ENCODE assay signal across 20 cellular contexts in the genomic region with DNA sequence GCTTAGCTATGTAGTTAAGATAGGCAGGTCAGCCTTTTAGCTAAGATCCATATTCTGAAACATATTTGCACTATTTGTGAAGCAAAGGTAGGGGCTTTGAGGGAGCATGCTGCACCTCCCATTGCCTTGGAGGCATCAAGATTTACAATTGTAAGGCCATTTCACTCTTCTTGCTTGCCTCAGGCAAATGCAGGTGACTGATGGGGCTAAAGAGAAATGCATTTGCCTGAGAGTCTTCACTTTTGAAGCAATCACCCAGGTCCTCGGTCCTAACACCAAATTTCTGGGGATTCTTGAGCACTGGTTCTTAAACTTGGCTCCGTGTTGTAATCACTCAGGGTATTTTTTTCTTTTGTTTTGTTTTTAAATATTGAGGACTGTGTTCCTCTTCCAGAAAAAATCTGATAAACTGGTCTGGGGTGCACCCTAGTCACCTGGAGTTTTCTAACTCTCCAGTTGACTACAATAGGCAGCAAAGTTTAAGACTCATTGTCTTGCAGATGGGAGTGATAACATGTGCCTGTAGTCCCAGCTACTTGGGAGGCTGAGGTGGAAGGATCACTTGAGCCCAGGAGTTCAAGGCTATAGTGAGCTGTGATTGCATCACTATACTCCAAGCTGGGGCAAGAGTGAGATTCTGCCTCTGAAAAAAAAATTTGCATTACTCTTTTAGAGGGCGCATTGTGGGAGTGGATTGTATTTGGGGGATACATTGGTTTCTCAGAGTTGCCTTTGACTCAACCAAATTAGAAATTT.
A peak's percentile ranks its signal among the peaks of the same experiment; 100 is the strongest.
DNase-seq lines count a peak whose midpoint lies in the region; ATAC-seq, FAIRE-seq and TF ChIP-seq lines count a peak whose summit lies in the region.
"Had no signal": no experiment of that assay in that cellular context is flagged by ENCODE, and none has a peak within 500 bp of the region (broad histone marks: within the 10 kb centered on the region; RNA-seq: fewer than 3 reads in every experiment).

No MANE protein-coding gene starts in this region.

- no peaks in the 10 kb centered on the region for H3K79me1 ChIP-seq in H1 (ENCODE audit: low read depth, low read length)

- H3K27ac ChIP-seq in GM23338 (ENCODE audit: low read depth) (peak overlapping the region; percentile 82), HUES64 (ENCODE audit: low read depth, low read length) (peak overlapping the region; percentile 79; the same call in 1 of the 2 replicates), H1 (ENCODE audit: low read depth, low read length) (no peak overlapping the region), coronary artery (no peak overlapping the region)
- H3K27ac ChIP-seq: C4-2B had no signal

- H3K4ac ChIP-seq in H1 (replicated peaks; ENCODE audit: insufficient read length, low read depth, low read length): no peak overlapping the region

- H3K14ac ChIP-seq in H1 (ENCODE audit: insufficient read length): no peak overlapping the region

- no peak overlapping the region; the same call in 2 of the 3 replicates for H3K4me3 Mint-ChIP-seq in GM23338
- H3K4me3 Mint-ChIP-seq: CD4-positive, alpha-beta memory T cell; IgD-negative memory B cell had no signal

- peak overlapping the region; percentile 85 for H3K27ac Mint-ChIP-seq in GM23338
- H3K27ac Mint-ChIP-seq: IgD-negative memory B cell had no signal

- H3K4me1 ChIP-seq in GM23338 (ENCODE audit: insufficient read depth) (peaks cover 24% of the 10 kb centered on the region), HUES64 (ENCODE audit: insufficient read depth, low read length) (peaks cover 32% of the 10 kb centered on the region), H1 (replicated peaks in 1 of 4; ENCODE audit: control insufficient read depth in 3 of 4, insufficient read depth in 4 of 4, low read length in 3 of 4) (peaks cover 2 to 10% (median 5%) of the 10 kb centered on the region in 4 experiments; a peak in 4 of 7 replicates)
- H3K4me1 ChIP-seq: BE2C had no signal

- H2AK5ac ChIP-seq in H1 (ENCODE audit: low read depth, low read length): no peak overlapping the region

- no peak overlapping the region for H2BK20ac ChIP-seq in H1 (ENCODE audit: low read length)

- no peaks in the 10 kb centered on the region for H3K27me3 Mint-ChIP-seq in GM23338 (ENCODE audit: insufficient read depth, low read depth, poor library complexity)
- H3K27me3 Mint-ChIP-seq: IgD-negative memory B cell had no signal

- DNase-seq in GM23338 (ENCODE audit: low spot score) (peak; percentile 50), H1 (ENCODE audit: low read depth in 1 of 2, low spot score in 2 of 2) (no peak), iPS-NIHi7 (ENCODE audit: extremely low spot score) (peak; percentile 43), COLO668 (lab: John Stamatoyannopoulos, UW; ENCODE audit: unreplicated experiment) (no peak), coronary artery (ENCODE audit: low spot score) (no peak), posterior cingulate gyrus (no peak)
- DNase-seq: BE2C; CD4-positive, alpha-beta memory T cell; COR-L47; DMS153; DND-41; H7; KG1 had no signal

- H3K18ac ChIP-seq in H1 (ENCODE audit: extremely low read depth, low read length): peak overlapping the region; percentile 35; the same call in 1 of the 2 replicates

- H2AFZ ChIP-seq in GM23338 (0 out of 2 replicates have a peak overlapping the region, but pooled peaks have one; percentile 0), H1 (ENCODE audit: low read length) (peak overlapping the region; percentile 37; the same call in 1 of the 2 replicates)

- H3K9me3 ChIP-seq in HUES64 (ENCODE audit: insufficient read depth, low read depth, low read length): no peaks in the 10 kb centered on the region
- H3K9me3 ChIP-seq in H1 (ENCODE audit: insufficient read depth in 2 of 2, low read depth in 1 of 2, low read length in 1 of 2): no peaks in the 10 kb centered on the region
- H3K9me3 ChIP-seq: BE2C had no signal

- peaks cover 32% of the 10 kb centered on the region for H3K4me1 Mint-ChIP-seq in GM23338
- H3K4me1 Mint-ChIP-seq: IgD-negative memory B cell had no signal

- 40% methylated on average over 3 of the region's 3 CpGs for WGBS in HUES64
- 55% methylated on average over 3 of the region's 3 CpGs; no CpG with 5 or more reads in 1 of the 2 experiments for WGBS in H1 (ENCODE audit: extremely low coverage in 1 of 2, insufficient coverage in 1 of 2, insufficient read length in 1 of 2, insufficient replicate concordance in 2 of 2, low coverage in 1 of 2, low lambda C conversion rate in 2 of 2, missing lambda C conversion rate in 1 of 2), 2 experiments

- TF ChIP-seq EP300 in H1 (IDR thresholded peaks at IDR 0.05; ENCODE audit: borderline replicate concordance in 1 of 2, low read depth in 2 of 2, low read length in 2 of 2): no peak

- H3K4me3 ChIP-seq in GM23338: no peak overlapping the region
- H3K4me3 ChIP-seq in HUES64 (ENCODE audit: low read length): no peak overlapping the region
- peak overlapping the region in 1 of 4 experiments; percentile 6; a peak in 1 of 8 replicates for H3K4me3 ChIP-seq in H1 (ENCODE audit: extremely low read depth in 1 of 4, insufficient read depth in 2 of 4, low read depth in 3 of 4, low read length in 4 of 4)
- no peak overlapping the region for H3K4me3 ChIP-seq in coronary artery
- H3K4me3 ChIP-seq: GM12878 had no signal

- no peak overlapping the region for H3K56ac ChIP-seq in H1 (replicated peaks; ENCODE audit: insufficient read length, low read depth, low read length)

- no peak overlapping the region for H4K5ac ChIP-seq in H1 (ENCODE audit: insufficient read length, low read depth, low read length)

- H4K20me1 ChIP-seq in GM23338 (replicated peaks; ENCODE audit: insufficient read depth): no peaks in the 10 kb centered on the region
- H4K20me1 ChIP-seq in H1 (replicated peaks in 1 of 2; ENCODE audit: control insufficient read depth in 1 of 2, insufficient read depth in 2 of 2, low read length in 2 of 2): no peaks in the 10 kb centered on the region

- H3K9me3 Mint-ChIP-seq in GM23338: no peaks in the 10 kb centered on the region; the same call in 1 of the 3 replicates
- H3K9me3 Mint-ChIP-seq: CD4-positive, alpha-beta memory T cell had no signal

- TF ChIP-seq CTCF in GM23338 (conservative IDR thresholded peaks at IDR 0.05; ENCODE audit: low read depth in 2 of 2) (no peak), H1 (IDR thresholded peaks at IDR 0.05; ENCODE audit: control extremely low read depth in 1 of 3, insufficient read depth in 1 of 3, low read depth in 1 of 3, low read length in 3 of 3) (no peak), coronary artery (IDR thresholded peaks at IDR 0.05) (no peak)

- H3K27me3 ChIP-seq in GM23338 (ENCODE audit: insufficient read depth): no peaks in the 10 kb centered on the region
- H3K27me3 ChIP-seq in HUES64 (ENCODE audit: insufficient read depth, low read length): no peaks in the 10 kb centered on the region
- H3K27me3 ChIP-seq in H1 (replicated peaks in 1 of 4; ENCODE audit: control insufficient read depth in 3 of 4, extremely low read depth in 1 of 4, insufficient read depth in 3 of 4, low read length in 3 of 4): no peaks in the 10 kb centered on the region
- H3K27me3 ChIP-seq: BE2C had no signal

- ATAC-seq in GM23338: peak; percentile 82
- ATAC-seq: GM12878 had no signal

- no peak overlapping the region for H2BK120ac ChIP-seq in H1 (replicated peaks; ENCODE audit: low read depth, low read length)

- CTCF ChIA-PET in H1 (lab: Charles Lee; ENCODE audit: partially characterized antibody): interaction anchor here (0.6 to 2.3 kb wide), 10 partner anchors 20 to 400 kb away, joined by 3 to 9 read pairs (median 3); no protein-coding TSS in a partner anchor

- intact Hi-C loops in posterior cingulate gyrus (cut with DNase I): no loop called here

- POLR2A ChIA-PET in H1 (lab: Charles Lee; ENCODE audit: partially characterized antibody): interaction anchor here (1.0 to 1.9 kb wide), 5 partner anchors 12 to 172 kb away, joined by 3 to 7 read pairs (median 3); no protein-coding TSS in a partner anchor

- peak overlapping the region; percentile 52; the same call in 1 of the 2 replicates for H2BK12ac ChIP-seq in H1 (ENCODE audit: low read depth, low read length)

- H3K4me2 ChIP-seq in GM23338 (peak overlapping the region; percentile 35; the same call in 1 of the 2 replicates), H1 (ENCODE audit: insufficient read depth in 1 of 2, low read depth in 2 of 2, low read length in 2 of 2) (peak overlapping the region in 1 of 2 experiments; percentile 7; a peak in 1 of 4 replicates)

- H3K79me2 ChIP-seq in GM23338 (replicated peaks; ENCODE audit: insufficient read depth): no peaks in the 10 kb centered on the region
- H3K79me2 ChIP-seq in H1 (ENCODE audit: control insufficient read depth in 1 of 2, insufficient read depth in 2 of 2, low read length in 2 of 2): no peaks in the 10 kb centered on the region

- peak overlapping the region; percentile 55 for H4K91ac ChIP-seq in H1 (replicated peaks; ENCODE audit: insufficient read length, low read length)

- H3K36me3 ChIP-seq in GM23338 (ENCODE audit: insufficient read depth): no peaks in the 10 kb centered on the region
- H3K36me3 ChIP-seq in HUES64 (ENCODE audit: insufficient read depth, low read length): no peaks in the 10 kb centered on the region
- H3K36me3 ChIP-seq in H1 (ENCODE audit: control insufficient read depth in 2 of 4, insufficient read depth in 4 of 4, low read length in 3 of 4): no peaks in the 10 kb centered on the region; a peak in 1 of 8 replicates
- H3K36me3 ChIP-seq: BE2C had no signal

- H3K9ac ChIP-seq in HUES64 (ENCODE audit: low read depth, low read length) (peak overlapping the region; percentile 32; the same call in 1 of the 2 replicates), H1 (replicated peaks in 1 of 4; ENCODE audit: extremely low read depth in 1 of 4, low read depth in 3 of 4, low read length in 3 of 4) (no peak overlapping the region)

- no peak overlapping the region for H3K23ac ChIP-seq in H1 (ENCODE audit: insufficient read length)

- TF ChIP-seq RAD21 in H1 (IDR thresholded peaks at IDR 0.05 in 1 of 2, conservative IDR thresholded peaks at IDR 0.05 in 1 of 2; ENCODE audit: low read depth in 2 of 2, low read length in 2 of 2): no peak

- peaks cover 11% of the 10 kb centered on the region; the same call in 1 of the 2 replicates for H3K9me2 ChIP-seq in GM23338 (ENCODE audit: insufficient read depth)

- no peaks in the 10 kb centered on the region for H3K23me2 ChIP-seq in H1 (ENCODE audit: low read depth, low read length)

- no peaks in the 10 kb centered on the region for H3F3A ChIP-seq in GM23338 (replicated peaks; ENCODE audit: low read depth)

- no peak for TF ChIP-seq POLR2A in H1 (IDR thresholded peaks at IDR 0.05; ENCODE audit: control extremely low read depth in 1 of 2, low read depth in 2 of 2, low read length in 2 of 2)

- H4K8ac ChIP-seq in H1 (ENCODE audit: extremely low read depth, insufficient read depth, low read length): no peak overlapping the region

- FAIRE-seq in H1 (lab: Jason Lieb, UNC): peak; percentile 32
- FAIRE-seq: A204.1, D721Med, GM12878, GM18507 had no signal

- H2BK15ac ChIP-seq in H1 (ENCODE audit: low read length): peak overlapping the region; percentile 12; the same call in 1 of the 2 replicates

- H3K36me3 Mint-ChIP-seq in GM23338 (ENCODE audit: low read depth): no peaks in the 10 kb centered on the region
- H3K36me3 Mint-ChIP-seq: CD4-positive, alpha-beta memory T cell had no signal

- H2BK5ac ChIP-seq in H1 (ENCODE audit: low read depth, low read length): peak overlapping the region; percentile 87; the same call in 1 of the 2 replicates

TF ChIP-seq in GM23338, 12 proteins besides CTCF, POLR2A, EP300 and RAD21 (continues in another document):
- no peak for TF ChIP-seq EZH2 (IDR thresholded peaks at IDR 0.05; ENCODE audit: low read depth, unreplicated experiment)

Comparison
In these comparisons a context has a peak if more than half of its experiments do, and no peak if none do; other contexts are left out.
1. DNase-seq: peak in GM23338 (single experiment) and iPS-NIHi7 (single experiment); none in H1 (0 of 2), COLO668 (single experiment), coronary artery (single experiment) and posterior cingulate gyrus (0 of 10).
2. H3K27ac ChIP-seq: peak in GM23338 (single experiment) and HUES64 (single experiment); none in H1 (single experiment) and coronary artery (0 of 2).